ENCODE assay signal across 2 cellular contexts in the genomic region with DNA sequence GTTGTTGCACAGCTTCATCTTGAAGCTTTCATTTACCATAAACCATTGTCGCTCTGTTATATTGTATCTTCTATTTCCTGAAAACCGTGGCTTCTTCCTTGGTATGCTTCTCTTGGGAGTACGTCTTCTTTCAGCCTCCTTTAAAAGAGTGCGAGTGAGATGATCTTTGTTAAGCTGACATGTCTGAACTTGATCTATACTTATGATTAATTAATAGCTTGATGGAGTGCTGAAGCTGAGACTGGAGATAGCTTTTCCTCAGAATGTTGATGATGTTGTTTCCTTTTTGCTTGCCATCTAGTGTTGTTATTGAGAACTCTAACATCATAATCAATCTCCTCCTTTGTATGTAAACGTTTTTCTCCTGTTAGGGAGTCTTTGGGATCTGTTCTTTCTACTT.
TF ChIP-seq lines count a peak whose summit lies in the region.

No MANE protein-coding gene starts in this region.

TF ChIP-seq in GM23338, 12 proteins besides CTCF, POLR2A, EP300 and RAD21:
- TF ChIP-seq NANOG (IDR thresholded peaks at IDR 0.05; ENCODE audit: borderline replicate concordance) (no peak), ZNF114 (CRISPR knock-in tag; IDR thresholded peaks at IDR 0.05) (no peak), ETS1 (IDR thresholded peaks at IDR 0.05) (no peak), CREB1 (CRISPR knock-in tag; IDR thresholded peaks at IDR 0.05; ENCODE audit: low read depth) (no peak), ZNF331 (CRISPR knock-in tag; IDR thresholded peaks at IDR 0.05; ENCODE audit: low read depth) (no peak), EZH2phosphoT487 (IDR thresholded peaks at IDR 0.05; ENCODE audit: unreplicated experiment) (no peak)
- TF ChIP-seq, protein P1, sequence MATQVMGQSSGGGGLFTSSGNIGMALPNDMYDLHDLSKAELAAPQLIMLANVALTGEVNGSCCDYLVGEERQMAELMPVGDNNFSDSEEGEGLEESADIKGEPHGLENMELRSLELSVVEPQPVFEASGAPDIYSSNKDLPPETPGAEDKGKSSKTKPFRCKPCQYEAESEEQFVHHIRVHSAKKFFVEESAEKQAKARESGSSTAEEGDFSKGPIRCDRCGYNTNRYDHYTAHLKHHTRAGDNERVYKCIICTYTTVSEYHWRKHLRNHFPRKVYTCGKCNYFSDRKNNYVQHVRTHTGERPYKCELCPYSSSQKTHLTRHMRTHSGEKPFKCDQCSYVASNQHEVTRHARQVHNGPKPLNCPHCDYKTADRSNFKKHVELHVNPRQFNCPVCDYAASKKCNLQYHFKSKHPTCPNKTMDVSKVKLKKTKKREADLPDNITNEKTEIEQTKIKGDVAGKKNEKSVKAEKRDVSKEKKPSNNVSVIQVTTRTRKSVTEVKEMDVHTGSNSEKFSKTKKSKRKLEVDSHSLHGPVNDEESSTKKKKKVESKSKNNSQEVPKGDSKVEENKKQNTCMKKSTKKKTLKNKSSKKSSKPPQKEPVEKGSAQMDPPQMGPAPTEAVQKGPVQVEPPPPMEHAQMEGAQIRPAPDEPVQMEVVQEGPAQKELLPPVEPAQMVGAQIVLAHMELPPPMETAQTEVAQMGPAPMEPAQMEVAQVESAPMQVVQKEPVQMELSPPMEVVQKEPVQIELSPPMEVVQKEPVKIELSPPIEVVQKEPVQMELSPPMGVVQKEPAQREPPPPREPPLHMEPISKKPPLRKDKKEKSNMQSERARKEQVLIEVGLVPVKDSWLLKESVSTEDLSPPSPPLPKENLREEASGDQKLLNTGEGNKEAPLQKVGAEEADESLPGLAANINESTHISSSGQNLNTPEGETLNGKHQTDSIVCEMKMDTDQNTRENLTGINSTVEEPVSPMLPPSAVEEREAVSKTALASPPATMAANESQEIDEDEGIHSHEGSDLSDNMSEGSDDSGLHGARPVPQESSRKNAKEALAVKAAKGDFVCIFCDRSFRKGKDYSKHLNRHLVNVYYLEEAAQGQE (IDR thresholded peaks at IDR 0.05; ENCODE audit: unreplicated experiment), result no peak

TF ChIP-seq in H1, 55 proteins besides CTCF, POLR2A, EP300 and RAD21:
- TF ChIP-seq CHD1 (IDR thresholded peaks at IDR 0.05; ENCODE audit: low read depth, low read length) (no peak), ZNF274 (IDR thresholded peaks at IDR 0.05; ENCODE audit: borderline replicate concordance, extremely low read depth, low read length) (no peak), JUN (IDR thresholded peaks at IDR 0.05; ENCODE audit: low read depth, low read length) (no peak), MAFK (IDR thresholded peaks at IDR 0.05; ENCODE audit: low read depth, low read length) (no peak), KDM1A (IDR thresholded peaks at IDR 0.05; ENCODE audit: borderline replicate concordance, low read length) (no peak), RFX5 (IDR thresholded peaks at IDR 0.05; ENCODE audit: borderline replicate concordance, low read depth, low read length) (no peak), POU5F1 (IDR thresholded peaks at IDR 0.05; ENCODE audit: low read depth, low read length) (no peak), SUZ12 (IDR thresholded peaks at IDR 0.05; ENCODE audit: low read length) (no peak), SAP30 (IDR thresholded peaks at IDR 0.05; ENCODE audit: insufficient read depth, insufficient replicate concordance, low read length) (no peak), RBBP5 (IDR thresholded peaks at IDR 0.05; ENCODE audit: borderline replicate concordance, low read depth, low read length) (no peak), SIX5 (IDR thresholded peaks at IDR 0.05; ENCODE audit: low read depth, low read length) (no peak), BRCA1 (IDR thresholded peaks at IDR 0.05; ENCODE audit: low read depth, low read length) (no peak), ATF3 (IDR thresholded peaks at IDR 0.05; ENCODE audit: insufficient read depth, low read depth, low read length) (no peak), POLR2AphosphoS5 (IDR thresholded peaks at IDR 0.05; ENCODE audit: low read depth, low read length) (no peak), FOSL1 (IDR thresholded peaks at IDR 0.05; ENCODE audit: insufficient read depth, low read depth, low read length) (no peak)
